10 cellular contexts compared by ENCODE assay signal in genomic region chr1:204520834-204521709, GRCh38. TPM values are rescaled to one million over a fixed set of nuclear protein-coding genes. Genes with fewer than 3 reads are reported as not detected.
DNase-seq lines count a peak whose midpoint lies in the region; ATAC-seq, FAIRE-seq and TF ChIP-seq lines count a peak whose summit lies in the region.
"Had no signal": no experiment of that assay in that cellular context is flagged by ENCODE, and none has a peak within 500 bp of the region (broad histone marks: within the 10 kb centered on the region; RNA-seq: fewer than 3 reads in every experiment).

No MANE protein-coding gene starts in this region.

- BruUV-seq in GM12878 (replicated peaks; lab: Mats Ljungman, UMichigan) = no TSS peak

- WGBS in GM12878 (ENCODE audit: insufficient coverage, insufficient replicate concordance, low lambda C conversion rate, missing lambda C conversion rate) = 3% methylated on average over 5 of the region's 5 CpGs

- peak overlapping the region; percentile 51 for H3K9ac ChIP-seq in GM12878 (ENCODE audit: control insufficient read depth, insufficient read depth, low read length)

- peaks cover 9% of the 10 kb centered on the region for H3K9me3 ChIP-seq in GM12878 (replicated peaks; ENCODE audit: control insufficient read depth, insufficient read depth, low read length)

- peak overlapping the region; percentile 58 for H3K4me2 ChIP-seq in GM12878 (ENCODE audit: control insufficient read depth, insufficient read depth)

- POLR2A ChIA-PET in GM12878 (lab: Charles Lee) = interaction anchor here (0.5 to 1.8 kb wide), 6 partner anchors 8 to 512 kb away, joined by 3 to 8 read pairs (median 4); no protein-coding TSS in a partner anchor

- peak overlapping the region; percentile 39 for H3K27ac ChIP-seq in GM12878 (ENCODE audit: control insufficient read depth, insufficient read depth)

- in situ Hi-C loops in GM12878 (cut with MboI) = loop anchor here (25.0 kb wide), 1 partner anchor 1234 kb away; no protein-coding TSS in a partner anchor

- SMC1A ChIA-PET in GM12878 (lab: Charles Lee; ENCODE audit: uncharacterized antibody, unreplicated experiment) = interaction anchor here (1.0 to 6.8 kb wide), 6 partner anchors 7 to 55 kb away, joined by 3 to 57 read pairs (median 10); partner anchors contain the start of gene MDM4

- RAD21 ChIA-PET in GM12878 (lab: Charles Lee; ENCODE audit: unreplicated experiment) = interaction anchor here (0.9 to 2.0 kb wide), 5 partner anchors 8 to 242 kb away, joined by 3 to 15 read pairs (median 4); no protein-coding TSS in a partner anchor

- FAIRE-seq in GM12878 (lab: Jason Lieb, UNC) = peak; percentile 44
- FAIRE-seq: H1, islet of Langerhans had no signal

- H3K4me3 ChIP-seq in GM12878 = peak overlapping the region; percentile 53

- peaks cover 82% of the 10 kb centered on the region for H3K79me2 ChIP-seq in GM12878 (ENCODE audit: control insufficient read depth, insufficient read depth, low read length)

- no peak for TF ChIP-seq CTCF in GM12878 (IDR thresholded peaks at IDR 0.05 in 2 of 3, conservative IDR thresholded peaks at IDR 0.05 in 1 of 3; ENCODE audit: control insufficient read depth in 2 of 3, extremely low read depth in 1 of 3, insufficient read depth in 1 of 3, low read depth in 3 of 3, low read length in 3 of 3)

- H4K20me1 ChIP-seq in GM12878 (ENCODE audit: control insufficient read depth, insufficient read depth) = no peaks in the 10 kb centered on the region; the same call in 1 of the 2 replicates

- DNase-seq in CD1c-positive myeloid dendritic cell (ENCODE audit: extremely low spot score) = peak; percentile 55
- peak; percentile 96 for DNase-seq in RPMI8226
- DNase-seq in GM12878 (ENCODE audit: low read depth, low spot score) = peak; percentile 82
- DNase-seq in renal cortical epithelial cell (ENCODE audit: low read depth) = peak; percentile 88
- no peak for DNase-seq in COLO829 (ENCODE audit: low spot score)

- peak; percentile 64 to 95 for TF ChIP-seq EP300 in GM12878 (IDR thresholded peaks at IDR 0.05; ENCODE audit: borderline replicate concordance in 1 of 2, control insufficient read depth in 1 of 2, low read depth in 2 of 2, low read length in 2 of 2)

- no peak overlapping the region for H2AFZ ChIP-seq in GM12878 (ENCODE audit: control insufficient read depth, low read depth, low read length)

- CTCF ChIA-PET in GM12878 (lab: Yijun Ruan, JAX) = interaction anchor here (0.8 to 2.3 kb wide), 7 partner anchors 10 to 286 kb away, joined by 3 to 9 read pairs (median 4); no protein-coding TSS in a partner anchor

- peaks cover 4 to 14% of the 10 kb centered on the region in 2 experiments; a peak in 3 of 4 replicates for H3K36me3 ChIP-seq in GM12878 (ENCODE audit: control insufficient read depth in 2 of 2, insufficient read depth in 2 of 2, low read length in 1 of 2)

- ATAC-seq in GM19023 (IDR thresholded peaks at IDR 0.05; ENCODE audit: unreplicated experiment) (peak; percentile 32), HG03342 (IDR thresholded peaks at IDR 0.05; ENCODE audit: unreplicated experiment) (peak; percentile 56), GM12878 (peak; percentile 60), GM21526 (IDR thresholded peaks at IDR 0.05; ENCODE audit: low FRiP score, unreplicated experiment) (no peak)

- TF ChIP-seq POLR2A in GM12878 (IDR thresholded peaks at IDR 0.05; ENCODE audit: low read depth, low read length) = no peak

- no peak for TF ChIP-seq RAD21 in GM12878 (IDR thresholded peaks at IDR 0.05; ENCODE audit: insufficient read depth, low read depth, low read length)

- peaks cover 38% of the 10 kb centered on the region for H3K4me1 ChIP-seq in GM12878 (ENCODE audit: control insufficient read depth, insufficient read depth, low read length)

- H3K27me3 ChIP-seq in GM12878 (replicated peaks in 1 of 2; ENCODE audit: control insufficient read depth in 2 of 2, insufficient read depth in 2 of 2, low read length in 1 of 2) = no peaks in the 10 kb centered on the region

- intact Hi-C loops in GM12878 (cut with micrococcal nuclease; ENCODE audit: unreplicated experiment) = no loop called here

TF ChIP-seq in GM12878, 131 proteins besides CTCF, POLR2A, EP300 and RAD21 (continues in another document):
- peak; percentile 89 for TF ChIP-seq RAD51 (IDR thresholded peaks at IDR 0.05)
- TF ChIP-seq, protein P1, sequence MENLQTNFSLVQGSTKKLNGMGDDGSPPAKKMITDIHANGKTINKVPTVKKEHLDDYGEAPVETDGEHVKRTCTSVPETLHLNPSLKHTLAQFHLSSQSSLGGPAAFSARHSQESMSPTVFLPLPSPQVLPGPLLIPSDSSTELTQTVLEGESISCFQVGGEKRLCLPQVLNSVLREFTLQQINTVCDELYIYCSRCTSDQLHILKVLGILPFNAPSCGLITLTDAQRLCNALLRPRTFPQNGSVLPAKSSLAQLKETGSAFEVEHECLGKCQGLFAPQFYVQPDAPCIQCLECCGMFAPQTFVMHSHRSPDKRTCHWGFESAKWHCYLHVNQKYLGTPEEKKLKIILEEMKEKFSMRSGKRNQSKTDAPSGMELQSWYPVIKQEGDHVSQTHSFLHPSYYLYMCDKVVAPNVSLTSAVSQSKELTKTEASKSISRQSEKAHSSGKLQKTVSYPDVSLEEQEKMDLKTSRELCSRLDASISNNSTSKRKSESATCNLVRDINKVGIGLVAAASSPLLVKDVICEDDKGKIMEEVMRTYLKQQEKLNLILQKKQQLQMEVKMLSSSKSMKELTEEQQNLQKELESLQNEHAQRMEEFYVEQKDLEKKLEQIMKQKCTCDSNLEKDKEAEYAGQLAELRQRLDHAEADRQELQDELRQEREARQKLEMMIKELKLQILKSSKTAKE (IDR thresholded peaks at IDR 0.05; ENCODE audit: low read depth, poor library complexity, severe bottlenecking) = peak; percentile 69
- TF ChIP-seq, protein P2, sequence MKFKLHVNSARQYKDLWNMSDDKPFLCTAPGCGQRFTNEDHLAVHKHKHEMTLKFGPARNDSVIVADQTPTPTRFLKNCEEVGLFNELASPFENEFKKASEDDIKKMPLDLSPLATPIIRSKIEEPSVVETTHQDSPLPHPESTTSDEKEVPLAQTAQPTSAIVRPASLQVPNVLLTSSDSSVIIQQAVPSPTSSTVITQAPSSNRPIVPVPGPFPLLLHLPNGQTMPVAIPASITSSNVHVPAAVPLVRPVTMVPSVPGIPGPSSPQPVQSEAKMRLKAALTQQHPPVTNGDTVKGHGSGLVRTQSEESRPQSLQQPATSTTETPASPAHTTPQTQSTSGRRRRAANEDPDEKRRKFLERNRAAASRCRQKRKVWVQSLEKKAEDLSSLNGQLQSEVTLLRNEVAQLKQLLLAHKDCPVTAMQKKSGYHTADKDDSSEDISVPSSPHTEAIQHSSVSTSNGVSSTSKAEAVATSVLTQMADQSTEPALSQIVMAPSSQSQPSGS (IDR thresholded peaks at IDR 0.05; ENCODE audit: low read length) = peak; percentile 62; the same call in 1 of the 2 replicates
- TF ChIP-seq SREBF2 (IDR thresholded peaks at IDR 0.05; ENCODE audit: low read length) = no peak
- peak; percentile 94; the same call in 1 of the 2 replicates for TF ChIP-seq TCF3 (IDR thresholded peaks at IDR 0.05; ENCODE audit: borderline replicate concordance, insufficient read depth, low read depth, low read length)

RNA-seq across cellular contexts. Expression of gene MDM4, which starts 4.9 kb away (rescaled TPM):
- 590 and 594 TPM in 2 replicates for total RNA-seq in GM12878 (2013; cell fraction: nucleolus; rRNA removed)
- 36.8 and 43.9 TPM in 2 replicates for total RNA-seq in GM12878 (2014; rRNA removed)
- 36.1 and 37.8 TPM in 2 replicates for total RNA-seq in GM12878 (2014; rRNA removed; fragmentation: Illumina TruSeq; extraction: Trizol)
- 54.5 and 64.5 TPM in 2 replicates for total RNA-seq in GM12878 (2021)
- 12.2 TPM for polyA plus RNA-seq in GM12878 (2011; ENCODE audit: low read depth)
- 74.4 and 108 TPM in 2 replicates for polyA plus RNA-seq in GM12878 (2011; rRNA removed)
- 22.1 and 23.4 TPM in 2 replicates for polyA plus RNA-seq in GM12878 (2011; cell fraction: cytosol; rRNA removed)
- polyA plus RNA-seq in GM12878 (2011; cell fraction: nucleus; rRNA removed) = 82.8 and 85.3 TPM in 2 replicates
- 17.2 and 22.3 TPM in 2 replicates for polyA plus RNA-seq in GM12878 (2012)
- polyA plus RNA-seq in GM12878 (2014; fragmentation: Illumina TruSeq; extraction: Trizol) = 12.4 and 13.7 TPM in 2 replicates
- 10 to 100 TPM in 1 of 2 experiments, 1 to 10 TPM in 1; 2.5 to 11.5 TPM for polyA plus RNA-seq in GM12878 (2014; fragmentation: Nextera tagmentation; extraction: Ambion mirVana)
- polyA plus RNA-seq in GM12878 (2014; rRNA removed) = 20.5 and 20.6 TPM in 2 replicates
- polyA plus RNA-seq in GM12878 (2016; fragmentation: Nextera tagmentation; extraction: Ambion mirVana) = 10 to 100 TPM; 22.3 to 23.2 TPM
- polyA minus RNA-seq in GM12878 (2011; rRNA and poly(A)+ RNA removed) = 148 and 214 TPM in 2 replicates
- polyA minus RNA-seq in GM12878 (2011; cell fraction: cytosol; rRNA and poly(A)+ RNA removed) = 33.7 and 38.1 TPM in 2 replicates
- polyA minus RNA-seq in GM12878 (2011; cell fraction: nucleus; rRNA and poly(A)+ RNA removed) = 161 and 227 TPM in 2 replicates
- 13.7 and 44.5 TPM in 2 replicates for total RNA-seq in renal cortical epithelial cell

RNA-seq across cellular contexts. Expression of gene PIK3C2B, which starts 26.5 kb away (rescaled TPM):
- 98.5 and 110 TPM in 2 replicates for total RNA-seq in GM12878 (2013; cell fraction: nucleolus; rRNA removed)
- 13.9 and 16.3 TPM in 2 replicates for total RNA-seq in GM12878 (2014; rRNA removed)
- total RNA-seq in GM12878 (2014; rRNA removed; fragmentation: Illumina TruSeq; extraction: Trizol) = 8.5 and 9.2 TPM in 2 replicates
- 33.5 and 38.1 TPM in 2 replicates for total RNA-seq in GM12878 (2021)
- 8.3 TPM for polyA plus RNA-seq in GM12878 (2011; ENCODE audit: low read depth)
- 15.9 and 33.9 TPM in 2 replicates for polyA plus RNA-seq in GM12878 (2011; rRNA removed)
- polyA plus RNA-seq in GM12878 (2011; cell fraction: cytosol; rRNA removed) = 33.1 and 36.7 TPM in 2 replicates
- 55.9 and 60.7 TPM in 2 replicates for polyA plus RNA-seq in GM12878 (2011; cell fraction: nucleus; rRNA removed)
- polyA plus RNA-seq in GM12878 (2012) = 10.1 and 10.7 TPM in 2 replicates
- polyA plus RNA-seq in GM12878 (2014; fragmentation: Illumina TruSeq; extraction: Trizol) = 10.2 and 14.4 TPM in 2 replicates
- polyA plus RNA-seq in GM12878 (2014; fragmentation: Nextera tagmentation; extraction: Ambion mirVana) = 1 to 10 TPM; 2.2 to 5.0 TPM
- polyA plus RNA-seq in GM12878 (2014; rRNA removed) = 23.8 and 28.2 TPM in 2 replicates
- polyA plus RNA-seq in GM12878 (2016; fragmentation: Nextera tagmentation; extraction: Ambion mirVana) = 1 to 10 TPM; 6.0 to 8.2 TPM
- polyA minus RNA-seq in GM12878 (2011; rRNA and poly(A)+ RNA removed) = 69.9 and 86.4 TPM in 2 replicates
- polyA minus RNA-seq in GM12878 (2011; cell fraction: cytosol; rRNA and poly(A)+ RNA removed) = 37.2 and 39.0 TPM in 2 replicates
- polyA minus RNA-seq in GM12878 (2011; cell fraction: nucleus; rRNA and poly(A)+ RNA removed) = 38.8 and 80.3 TPM in 2 replicates
- total RNA-seq in renal cortical epithelial cell = 1.9 and 9.7 TPM in 2 replicates
